ENCODE assay signal across 8 cellular contexts in the genomic region with DNA sequence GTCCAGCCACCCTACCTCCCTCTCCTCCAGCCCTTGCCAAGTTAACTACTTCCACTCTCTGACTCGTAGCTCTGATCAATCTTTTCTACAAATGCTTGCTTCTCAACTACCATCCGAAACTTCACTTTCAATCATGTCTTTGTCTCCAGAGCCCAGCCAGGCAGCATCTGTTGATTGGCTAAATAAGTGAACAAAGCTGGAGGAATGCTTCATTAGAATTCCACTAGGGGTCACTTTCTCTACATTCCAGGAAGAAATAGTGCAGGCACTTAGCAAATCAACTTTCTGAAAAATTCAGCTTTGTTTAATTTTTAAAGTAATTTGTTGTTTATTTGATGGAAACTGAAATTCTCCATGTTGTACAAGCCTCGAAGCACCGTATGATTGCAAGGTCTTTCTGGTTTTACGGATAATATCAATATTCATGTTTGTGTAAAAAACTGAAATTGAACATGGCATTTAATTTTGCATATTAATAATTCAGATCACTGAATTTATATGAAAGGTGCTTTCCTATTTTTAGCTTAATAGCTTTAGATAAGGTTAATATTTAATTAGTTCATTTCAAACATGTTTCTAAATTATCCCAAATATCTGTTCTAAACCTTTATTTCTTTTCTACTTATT. TPM values are rescaled to one million over a fixed set of nuclear protein-coding genes. Genes with fewer than 3 reads are reported as not detected.
DNase-seq lines count a peak whose midpoint lies in the region; ATAC-seq, FAIRE-seq and TF ChIP-seq lines count a peak whose summit lies in the region.

No MANE protein-coding gene starts in this region.

- H2BK120ac ChIP-seq in neuronal stem cell (ENCODE audit: low read depth, low read length), result no peak overlapping the region

- no peaks in the 10 kb centered on the region for H3K36me3 ChIP-seq in neuronal stem cell (replicated peaks in 1 of 2; ENCODE audit: control insufficient read depth in 2 of 2, insufficient read depth in 2 of 2, low read length in 2 of 2)

- peak overlapping the region; percentile 73 for H2AFZ ChIP-seq in neuronal stem cell (ENCODE audit: low read length)

- no peak overlapping the region for H3K27ac ChIP-seq in neuronal stem cell (replicated peaks; ENCODE audit: low read length)

- no peak overlapping the region for H3K4me2 ChIP-seq in neuronal stem cell (ENCODE audit: insufficient read depth, low read length, poor library complexity, severe bottlenecking)

- H3K27me3 ChIP-seq in neuronal stem cell (ENCODE audit: control insufficient read depth in 3 of 3, insufficient read depth in 3 of 3, low read depth in 1 of 3, low read length in 3 of 3), result no peaks in the 10 kb centered on the region

- no peak for DNase-seq in D721Med (ENCODE audit: insufficient read length, low spot score)
- DNase-seq in NCI-H1105 (lab: John Stamatoyannopoulos, UW), result peak; percentile 25
- peak; percentile 74 for DNase-seq in fibroblast of peridontal ligament (ENCODE audit: extremely low read depth)
- peak; percentile 38 for DNase-seq in neuronal stem cell (ENCODE audit: low spot score)
- DNase-seq in activated effector memory CD4-positive, alpha-beta T cell treated with Interleukin-2 at 50 U/mL for 16 hours, result no peak

- no peak overlapping the region for H3K18ac ChIP-seq in neuronal stem cell (ENCODE audit: low read length)

- H2BK5ac ChIP-seq in neuronal stem cell (ENCODE audit: low read length), result no peak overlapping the region

- ATAC-seq in GM19463 (IDR thresholded peaks at IDR 0.05; ENCODE audit: unreplicated experiment) (peak; percentile 60), GM21526 (IDR thresholded peaks at IDR 0.05; ENCODE audit: low FRiP score, unreplicated experiment) (no peak)

- no peak overlapping the region for H3K14ac ChIP-seq in neuronal stem cell (ENCODE audit: low read length)

- no peak for FAIRE-seq in D721Med (lab: Jason Lieb, UNC)
- FAIRE-seq in TTC549 (lab: Jason Lieb, UNC), result peak; percentile 68

- H2AK5ac ChIP-seq in neuronal stem cell (ENCODE audit: low read depth, low read length), result no peak overlapping the region

- no CpG with 5 or more reads among the region's 5 CpGs for WGBS in neuronal stem cell (ENCODE audit: extremely low coverage in 2 of 2, insufficient read length in 2 of 2, insufficient replicate concordance in 1 of 2), 2 donors

- TF ChIP-seq CTCF in D721Med (IDR thresholded peaks at IDR 0.05; ENCODE audit: insufficient read depth, missing control alignments), result peak; percentile 63

- H2BK15ac ChIP-seq in neuronal stem cell (ENCODE audit: low read length), result no peak overlapping the region

- no peaks in the 10 kb centered on the region for H3K9me3 ChIP-seq in neuronal stem cell (replicated peaks in 1 of 2; ENCODE audit: control insufficient read depth in 2 of 2, insufficient read depth in 1 of 2, low read depth in 1 of 2, low read length in 2 of 2)

- H3K4ac ChIP-seq in neuronal stem cell (ENCODE audit: low read length), result no peak overlapping the region

- peaks cover 0 to 3% of the 10 kb centered on the region in 2 donors for H3K4me1 ChIP-seq in neuronal stem cell (ENCODE audit: control insufficient read depth in 2 of 2, insufficient read depth in 1 of 2, low read depth in 1 of 2, low read length in 2 of 2)

- H3K9ac ChIP-seq in neuronal stem cell (ENCODE audit: low read depth, low read length, poor library complexity), result no peak overlapping the region

- H4K91ac ChIP-seq in neuronal stem cell (ENCODE audit: low read depth, low read length, poor library complexity), result no peak overlapping the region

- no peak overlapping the region for H3K4me3 ChIP-seq in neuronal stem cell (ENCODE audit: low read length in 2 of 2)

- no peak overlapping the region for H4K8ac ChIP-seq in neuronal stem cell (ENCODE audit: low read depth, low read length)

- no peak overlapping the region for H3K23ac ChIP-seq in neuronal stem cell (ENCODE audit: low read depth, low read length, poor library complexity)

- H2BK12ac ChIP-seq in neuronal stem cell (ENCODE audit: low read length), result no peak overlapping the region

- H3K79me1 ChIP-seq in neuronal stem cell (ENCODE audit: low read depth, low read length), result no peaks in the 10 kb centered on the region

RNA-seq across cellular contexts. Expression of gene HELB, which starts 32.4 kb away (rescaled TPM):
- polyA plus RNA-seq in neuronal stem cell (2013, experiment 1 of 2), result 0.92 TPM
- 1.1 TPM for polyA plus RNA-seq in neuronal stem cell (2013, experiment 2 of 2)

Comparison
In these comparisons a context has a peak if more than half of its experiments do, and no peak if none do; other contexts are left out.
1. DNase-seq: peak in NCI-H1105 (single experiment), fibroblast of peridontal ligament (single experiment) and neuronal stem cell (single experiment); none in D721Med (single experiment) and activated effector memory CD4-positive, alpha-beta T cell treated with Interleukin-2 at 50 U/mL for 16 hours (single experiment).